27 cellular contexts compared by ENCODE assay signal in genomic region chr1:39441797-39442196, GRCh38. TPM values are rescaled to one million over a fixed set of nuclear protein-coding genes. Genes with fewer than 3 reads are reported as not detected.
"Had no signal": no experiment of that assay in that cellular context is flagged by ENCODE, and none has a peak within 500 bp of the region (broad histone marks: within the 10 kb centered on the region; RNA-seq: fewer than 3 reads in every experiment).

No MANE protein-coding gene starts in this region.

- H3K27me3 Mint-ChIP-seq: naive B cell; stimulated activated memory B cell treated with anti-CD40 and anti-IgM and Interleukin-4, amounts not matched to agents 10 μg/mL and 1 μg/mL and 100 μg/mL, for 72 hours had no signal

- H3K9me3 Mint-ChIP-seq: mesothelial cell of epicardium; naive B cell; nephron progenitor cell; stimulated activated memory B cell treated with anti-CD40 and anti-IgM and Interleukin-4, amounts not matched to agents 10 μg/mL and 1 μg/mL and 100 μg/mL, for 72 hours had no signal

- DNase-seq: dermis blood vessel endothelial cell; effector memory CD4-positive, alpha-beta T cell; erythroblast; esophagus squamous epithelium; foreskin melanocyte; glutamatergic neuron; heart right ventricle; hippocampal formation; islet precursor cell; kidney glomerular epithelial cell; mesenchymal stem cell; mucosa of descending colon; naive B cell; nephron progenitor cell; nucleus accumbens; posterior cingulate gyrus; psoas muscle; right cardiac atrium; spleen; stimulated activated CD4-positive, alpha-beta T cell treated with anti-CD3 and anti-CD28 coated beads, Interleukin-4, amount 100 ng/mL, for 4 hours; stimulated activated naive CD8-positive, alpha-beta T cell treated with anti-CD3 and anti-CD28 coated beads, Interleukin-15, Interleukin-2, amounts not matched to agents 100 U/mL and 50 U/mL, for 24 hours; substantia nigra; upper lobe of left lung had no signal

- H3K27ac Mint-ChIP-seq: mesothelial cell of epicardium; nephron progenitor cell; stimulated activated memory B cell treated with anti-CD40 and anti-IgM and Interleukin-4, amounts not matched to agents 10 μg/mL and 1 μg/mL and 100 μg/mL, for 72 hours had no signal

- H3K4me3 Mint-ChIP-seq: mesothelial cell of epicardium; naive B cell; nephron progenitor cell; stimulated activated memory B cell treated with anti-CD40 and anti-IgM and Interleukin-4, amounts not matched to agents 10 μg/mL and 1 μg/mL and 100 μg/mL, for 72 hours had no signal

- ATAC-seq: heart right ventricle; mucosa of descending colon; psoas muscle; right cardiac atrium; stimulated activated memory B cell treated with anti-CD40 and anti-IgM and Interleukin-4, amounts not matched to agents 10 μg/mL and 1 μg/mL and 100 μg/mL, for 72 hours; stimulated activated naive CD8-positive, alpha-beta T cell treated with anti-CD3 and anti-CD28 coated beads, Interleukin-15, Interleukin-2, amounts not matched to agents 100 U/mL and 50 U/mL, for 24 hours had no signal

- H3K4me1 Mint-ChIP-seq: mesothelial cell of epicardium; naive B cell; nephron progenitor cell; stimulated activated memory B cell treated with anti-CD40 and anti-IgM and Interleukin-4, amounts not matched to agents 10 μg/mL and 1 μg/mL and 100 μg/mL, for 72 hours had no signal

RNA-seq across cellular contexts. Expression of gene BMP8A, which starts 49.6 kb away (rescaled TPM):
- total RNA-seq: mesothelial cell of epicardium, osteocyte, psoas muscle, thoracic aorta had no signal
